ENCODE assay signal across 1 cellular context in genomic region chr11:77879218-77879617, GRCh38.
TF ChIP-seq lines count a peak whose summit lies in the region.

No MANE protein-coding gene starts in this region.

TF ChIP-seq in IMR-90, 13 proteins besides CTCF, POLR2A, EP300 and RAD21 (continued from another document):
- TF ChIP-seq, protein P1, sequence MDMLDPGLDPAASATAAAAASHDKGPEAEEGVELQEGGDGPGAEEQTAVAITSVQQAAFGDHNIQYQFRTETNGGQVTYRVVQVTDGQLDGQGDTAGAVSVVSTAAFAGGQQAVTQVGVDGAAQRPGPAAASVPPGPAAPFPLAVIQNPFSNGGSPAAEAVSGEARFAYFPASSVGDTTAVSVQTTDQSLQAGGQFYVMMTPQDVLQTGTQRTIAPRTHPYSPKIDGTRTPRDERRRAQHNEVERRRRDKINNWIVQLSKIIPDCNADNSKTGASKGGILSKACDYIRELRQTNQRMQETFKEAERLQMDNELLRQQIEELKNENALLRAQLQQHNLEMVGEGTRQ (IDR thresholded peaks at IDR 0.05; ENCODE audit: low read depth, low read length), result no peak
- TF ChIP-seq MXI1 (IDR thresholded peaks at IDR 0.05; ENCODE audit: borderline replicate concordance, low read depth, low read length) (no peak), MAFK (IDR thresholded peaks at IDR 0.05; ENCODE audit: low read depth, low read length) (no peak)
